In the genomic region with DNA sequence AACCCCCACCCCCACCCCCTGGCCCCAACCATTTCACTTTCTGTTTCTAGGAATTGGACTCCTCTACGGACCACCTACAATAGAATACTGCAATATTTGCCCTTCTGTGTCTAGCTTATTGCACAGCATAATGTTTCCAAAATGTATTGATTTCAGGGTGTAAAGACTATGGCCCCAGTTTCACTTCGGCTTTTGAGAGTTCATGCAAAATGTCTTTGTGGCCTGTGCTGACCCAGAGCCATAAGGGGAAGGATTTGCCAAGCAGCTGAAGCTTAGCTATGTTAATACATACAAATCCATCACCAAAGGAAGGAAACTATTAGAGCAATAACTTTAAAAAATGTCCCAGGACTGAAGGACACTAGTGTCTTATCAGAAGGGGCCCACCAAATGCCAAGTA, we compare ENCODE assay signal across 18 cellular contexts. TPM values are rescaled to one million over a fixed set of nuclear protein-coding genes. Genes with fewer than 3 reads are reported as not detected.
DNase-seq lines count a peak whose midpoint lies in the region; ATAC-seq, FAIRE-seq and TF ChIP-seq lines count a peak whose summit lies in the region.
"Had no signal": no experiment of that assay in that cellular context is flagged by ENCODE, and none has a peak within 500 bp of the region (broad histone marks: within the 10 kb centered on the region; RNA-seq: fewer than 3 reads in every experiment).

No MANE protein-coding gene starts in this region.

- H3K36me3 ChIP-seq in GM12878 (ENCODE audit: control insufficient read depth in 2 of 2, insufficient read depth in 2 of 2, low read length in 1 of 2) (no peaks in the 10 kb centered on the region), left ventricle myocardium inferior (no peaks in the 10 kb centered on the region)
- H3K36me3 ChIP-seq: MG63, sigmoid colon, upper lobe of right lung had no signal

- H3K4me2 ChIP-seq in GM12878 (ENCODE audit: control insufficient read depth, insufficient read depth), result 0 out of 2 replicates have a peak overlapping the region, but pooled peaks have one; percentile 22

- no peaks in the 10 kb centered on the region for H3K4me1 Mint-ChIP-seq in natural killer cell treated with Interleukin-12 subunit alpha and Interleukin-12 subunit beta and Interleukin-15 and Interleukin-18, amount 100 ng/mL, for 72 hours (ENCODE audit: low read depth in 2 of 2)
- H3K4me1 Mint-ChIP-seq: activated naive CD8-positive, alpha-beta T cell treated with anti-CD3 and anti-CD28 coated beads for 36 hours had no signal

- SMC1A ChIA-PET in GM12878 (lab: Charles Lee; ENCODE audit: uncharacterized antibody, unreplicated experiment), result interaction anchor here (1.5 kb wide), 1 partner anchor 59 kb away, joined by 3 read pairs; no protein-coding TSS in a partner anchor

- H3K27ac Mint-ChIP-seq in natural killer cell treated with Interleukin-12 subunit alpha and Interleukin-12 subunit beta and Interleukin-15 and Interleukin-18, amount 100 ng/mL, for 72 hours, result no peak overlapping the region
- H3K27ac Mint-ChIP-seq: activated naive CD8-positive, alpha-beta T cell treated with anti-CD3 and anti-CD28 coated beads for 36 hours had no signal

- H3K27me3 ChIP-seq in GM12878 (replicated peaks in 1 of 2; ENCODE audit: control insufficient read depth in 2 of 2, insufficient read depth in 2 of 2, low read length in 1 of 2) (no peaks in the 10 kb centered on the region), left ventricle myocardium inferior (ENCODE audit: low read depth) (peaks cover 35% of the 10 kb centered on the region)
- H3K27me3 ChIP-seq: MG63, upper lobe of right lung had no signal

- ATAC-seq in GM18870 (IDR thresholded peaks at IDR 0.05; ENCODE audit: unreplicated experiment) (peak; percentile 64), GM21529 (IDR thresholded peaks at IDR 0.05; ENCODE audit: unreplicated experiment) (peak; percentile 92), HG03280 (IDR thresholded peaks at IDR 0.05; ENCODE audit: unreplicated experiment) (peak; percentile 72), GM12878 (peak; percentile 85), GM21423 (IDR thresholded peaks at IDR 0.05; ENCODE audit: unreplicated experiment) (no peak)
- ATAC-seq in natural killer cell treated with Interleukin-12 subunit alpha and Interleukin-12 subunit beta and Interleukin-15 and Interleukin-18, amount 100 ng/mL, for 72 hours, result no peak
- ATAC-seq: upper lobe of right lung had no signal

- H3K27ac ChIP-seq in GM12878 (ENCODE audit: control insufficient read depth, insufficient read depth), result no peak overlapping the region
- no peak overlapping the region for H3K27ac ChIP-seq in left ventricle myocardium inferior (replicated peaks)
- H3K27ac ChIP-seq: sigmoid colon, SK-N-MC, upper lobe of right lung had no signal

- no peak overlapping the region for H2AFZ ChIP-seq in GM12878 (ENCODE audit: control insufficient read depth, low read depth, low read length)

- H3K9me3 Mint-ChIP-seq in natural killer cell treated with Interleukin-12 subunit alpha and Interleukin-12 subunit beta and Interleukin-15 and Interleukin-18, amount 100 ng/mL, for 72 hours, result no peaks in the 10 kb centered on the region
- H3K9me3 Mint-ChIP-seq: activated naive CD8-positive, alpha-beta T cell treated with anti-CD3 and anti-CD28 coated beads for 36 hours had no signal

- H3K36me3 Mint-ChIP-seq in natural killer cell treated with Interleukin-12 subunit alpha and Interleukin-12 subunit beta and Interleukin-15 and Interleukin-18, amount 100 ng/mL, for 72 hours, result no peaks in the 10 kb centered on the region
- H3K36me3 Mint-ChIP-seq: activated naive CD8-positive, alpha-beta T cell treated with anti-CD3 and anti-CD28 coated beads for 36 hours had no signal

- H3K9me3 ChIP-seq in GM12878 (replicated peaks; ENCODE audit: control insufficient read depth, insufficient read depth, low read length) (no peaks in the 10 kb centered on the region; the same call in 2 of the 3 replicates), left ventricle myocardium inferior (replicated peaks) (no peaks in the 10 kb centered on the region)
- H3K9me3 ChIP-seq: MG63, sigmoid colon, upper lobe of right lung had no signal

- POLR2A ChIA-PET in GM12878 (lab: Charles Lee), result no interaction called here

- TF ChIP-seq CTCF in GM12878 (IDR thresholded peaks at IDR 0.05 in 2 of 3, conservative IDR thresholded peaks at IDR 0.05 in 1 of 3; ENCODE audit: control insufficient read depth in 2 of 3, extremely low read depth in 1 of 3, insufficient read depth in 1 of 3, low read depth in 3 of 3, low read length in 3 of 3) (no peak), left ventricle myocardium inferior (IDR thresholded peaks at IDR 0.05; ENCODE audit: borderline replicate concordance) (no peak)

- peaks cover 9 to 25% of the 10 kb centered on the region in 2 donors for H3K27me3 Mint-ChIP-seq in natural killer cell treated with Interleukin-12 subunit alpha and Interleukin-12 subunit beta and Interleukin-15 and Interleukin-18, amount 100 ng/mL, for 72 hours
- H3K27me3 Mint-ChIP-seq: activated naive CD8-positive, alpha-beta T cell treated with anti-CD3 and anti-CD28 coated beads for 36 hours had no signal

- H3K4me1 ChIP-seq in GM12878 (ENCODE audit: control insufficient read depth, insufficient read depth, low read length) (no peaks in the 10 kb centered on the region), left ventricle myocardium inferior (no peaks in the 10 kb centered on the region)
- H3K4me1 ChIP-seq: sigmoid colon, upper lobe of right lung had no signal

- RAD21 ChIA-PET in GM12878 (lab: Charles Lee; ENCODE audit: unreplicated experiment), result interaction anchor here (0.6 to 1.0 kb wide), 3 partner anchors 10 to 190 kb away, joined by 3 to 5 read pairs (median 3); no protein-coding TSS in a partner anchor

- no peak overlapping the region for H3K4me3 Mint-ChIP-seq in natural killer cell treated with Interleukin-12 subunit alpha and Interleukin-12 subunit beta and Interleukin-15 and Interleukin-18, amount 100 ng/mL, for 72 hours
- H3K4me3 Mint-ChIP-seq: activated naive CD8-positive, alpha-beta T cell treated with anti-CD3 and anti-CD28 coated beads for 36 hours had no signal

- TF ChIP-seq EP300 in GM12878 (IDR thresholded peaks at IDR 0.05; ENCODE audit: borderline replicate concordance in 1 of 2, control insufficient read depth in 1 of 2, low read depth in 2 of 2, low read length in 2 of 2), result no peak

- no peak overlapping the region for H3K9ac ChIP-seq in GM12878 (ENCODE audit: control insufficient read depth, insufficient read depth, low read length)

- in situ Hi-C loops in GM12878 (cut with MboI), result no loop called here

- H3K79me2 ChIP-seq in GM12878 (ENCODE audit: control insufficient read depth, insufficient read depth, low read length), result no peaks in the 10 kb centered on the region

- DNase-seq in GM12878 (ENCODE audit: low read depth, low spot score) (no peak), left ventricle myocardium inferior (no peak)
- DNase-seq in natural killer cell treated with Interleukin-12 subunit alpha and Interleukin-12 subunit beta and Interleukin-15 and Interleukin-18, amount 100 ng/mL, for 72 hours (ENCODE audit: low spot score), result no peak
- DNase-seq in activated CD4-positive, alpha-beta T cell treated with anti-CD3 and anti-CD28 coated beads for 4 hours, result no peak
- DNase-seq: activated naive CD8-positive, alpha-beta T cell treated with anti-CD3 and anti-CD28 coated beads for 36 hours; AML-193; effector CD4-positive, alpha-beta T cell; MG63; NCI-H2171; sigmoid colon; stimulated activated CD4-positive, alpha-beta T cell treated with anti-CD3 and anti-CD28 coated beads, Interleukin-4, amount 100 ng/mL, for 24 hours; upper lobe of right lung had no signal

- WGBS in GM12878 (ENCODE audit: insufficient coverage, insufficient replicate concordance, low lambda C conversion rate, missing lambda C conversion rate), result 0% methylated on average over 2 of the region's 2 CpGs

- H3K4me3 ChIP-seq in GM12878 (no peak overlapping the region), left ventricle myocardium inferior (no peak overlapping the region)
- H3K4me3 ChIP-seq: MG63, sigmoid colon, SK-N-MC, upper lobe of right lung had no signal

- CTCF ChIA-PET in GM12878 (lab: Yijun Ruan, JAX), result no interaction called here

- FAIRE-seq in GM12878 (lab: Jason Lieb, UNC), result peak; percentile 70
- FAIRE-seq: bronchial epithelial cell had no signal

- no peaks in the 10 kb centered on the region for H4K20me1 ChIP-seq in GM12878 (ENCODE audit: control insufficient read depth, insufficient read depth)

- no TSS peak for BruUV-seq in GM12878 (replicated peaks; lab: Mats Ljungman, UMichigan)

- TF ChIP-seq RAD21 in GM12878 (IDR thresholded peaks at IDR 0.05; ENCODE audit: insufficient read depth, low read depth, low read length), result no peak

- TF ChIP-seq POLR2A in GM12878 (IDR thresholded peaks at IDR 0.05; ENCODE audit: low read depth, low read length), result no peak

- intact Hi-C loops in GM12878 (cut with micrococcal nuclease; ENCODE audit: unreplicated experiment), result no loop called here
- intact Hi-C loops in left ventricle myocardium inferior (cut with micrococcal nuclease), result no loop called here

TF ChIP-seq in GM12878, 131 proteins besides CTCF, POLR2A, EP300 and RAD21:
- TF ChIP-seq SPI1 (IDR thresholded peaks at IDR 0.05; ENCODE audit: borderline replicate concordance, insufficient read depth, low read depth, low read length) (peak; percentile 84), ASH2L (IDR thresholded peaks at IDR 0.05; ENCODE audit: borderline replicate concordance, low read depth) (no peak)

RNA-seq across cellular contexts. Expression of gene ATP9B, which starts 11.2 kb away (rescaled TPM):
- 228 and 238 TPM in 2 replicates for total RNA-seq in GM12878 (2013; cell fraction: nucleolus; rRNA removed)
- 16.2 and 17.0 TPM in 2 replicates for total RNA-seq in GM12878 (2014; rRNA removed)
- 14.9 and 17.7 TPM in 2 replicates for total RNA-seq in GM12878 (2014; rRNA removed; fragmentation: Illumina TruSeq; extraction: Trizol)
- total RNA-seq in GM12878 (2021), result 15.5 and 17.7 TPM in 2 replicates
- 6.6 TPM for polyA plus RNA-seq in GM12878 (2011; ENCODE audit: low read depth)
- 18.8 and 20.7 TPM in 2 replicates for polyA plus RNA-seq in GM12878 (2011; rRNA removed)
- polyA plus RNA-seq in GM12878 (2011; cell fraction: cytosol; rRNA removed), result 16.4 and 20.4 TPM in 2 replicates
- 44.6 and 54.6 TPM in 2 replicates for polyA plus RNA-seq in GM12878 (2011; cell fraction: nucleus; rRNA removed)
- 8.1 and 11.9 TPM in 2 replicates for polyA plus RNA-seq in GM12878 (2012)
- 10.6 and 11.1 TPM in 2 replicates for polyA plus RNA-seq in GM12878 (2014; fragmentation: Illumina TruSeq; extraction: Trizol)
- polyA plus RNA-seq in GM12878 (2014; fragmentation: Nextera tagmentation; extraction: Ambion mirVana), result 1 to 10 TPM in 1 of 2 experiments, under 1 TPM in 1; 0.74 to 1.1 TPM
- 13.0 and 15.1 TPM in 2 replicates for polyA plus RNA-seq in GM12878 (2014; rRNA removed)
- polyA plus RNA-seq in GM12878 (2016; fragmentation: Nextera tagmentation; extraction: Ambion mirVana), result 10 to 100 TPM; 11.7 to 12.7 TPM
- 67.8 and 90.8 TPM in 2 replicates for polyA minus RNA-seq in GM12878 (2011; rRNA and poly(A)+ RNA removed)
- polyA minus RNA-seq in GM12878 (2011; cell fraction: cytosol; rRNA and poly(A)+ RNA removed), result 9.2 and 13.3 TPM in 2 replicates
- 104 and 178 TPM in 2 replicates for polyA minus RNA-seq in GM12878 (2011; cell fraction: nucleus; rRNA and poly(A)+ RNA removed)
- total RNA-seq in natural killer cell treated with Interleukin-12 subunit alpha and Interleukin-12 subunit beta and Interleukin-15 and Interleukin-18, amount 100 ng/mL, for 72 hours, result 10 to 100 TPM; 36.8 to 59.6 TPM
- 12.6 TPM for total RNA-seq in left ventricle myocardium inferior

Comparison
In these comparisons a context has a peak if more than half of its experiments do, and no peak if none do; other contexts are left out.
1. ATAC-seq: peak in GM18870 (single experiment), GM21529 (single experiment), HG03280 (single experiment) and GM12878 (single experiment); none in natural killer cell treated with Interleukin-12 subunit alpha and Interleukin-12 subunit beta and Interleukin-15 and Interleukin-18, amount 100 ng/mL, for 72 hours (0 of 2) and GM21423 (single experiment).